30 cellular contexts compared by ENCODE assay signal in the genomic region with DNA sequence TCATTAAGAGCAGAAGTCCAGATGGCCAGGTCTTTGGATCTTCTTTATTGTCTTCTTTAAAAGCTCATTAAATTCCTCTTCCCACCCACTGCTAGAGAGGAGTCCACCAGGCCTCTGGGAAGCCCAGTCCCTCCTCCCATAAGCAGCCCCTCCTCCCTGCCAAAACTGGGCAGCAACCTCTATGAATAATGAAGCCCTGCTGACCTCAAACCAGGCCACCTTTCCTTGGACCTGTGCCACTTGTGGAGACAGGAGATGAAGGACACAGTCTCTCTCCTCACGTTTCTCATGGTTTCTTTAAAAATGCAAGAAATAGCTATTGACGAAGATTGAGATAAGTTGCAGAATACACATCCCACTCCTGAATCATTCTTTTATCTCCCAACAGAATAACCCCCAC.
"Had no signal": no experiment of that assay in that cellular context is flagged by ENCODE, and none has a peak within 500 bp of the region (broad histone marks: within the 10 kb centered on the region; RNA-seq: fewer than 3 reads in every experiment).

No MANE protein-coding gene starts in this region.

- H3K9me3 Mint-ChIP-seq: activated CD4-positive, alpha-beta memory T cell treated with anti-CD3 and anti-CD28 coated beads, Interleukin-2, amount 10 ng/mL, durations not matched to agents 7 days and 5 days; activated CD4-positive, alpha-beta T cell treated with anti-CD3 and anti-CD28 coated beads, Interleukin-2, amount 10 ng/mL, durations not matched to agents 24 days and 14 days; activated naive CD4-positive, alpha-beta T cell treated with anti-CD3 and anti-CD28 coated beads, Interleukin-2, amount 10 ng/mL, durations not matched to agents 7 days and 5 days; activated naive CD4-positive, alpha-beta T cell treated with anti-CD3 and anti-CD28 coated beads, Interleukin-2, amount 50 U/mL, for 72 hours; activated naive CD8-positive, alpha-beta T cell treated with anti-CD3 and anti-CD28 coated beads, Interleukin-2, amount 10 ng/mL, durations not matched to agents 7 days and 5 days; activated T-cell treated with anti-CD3 and anti-CD28 coated beads, Interleukin-2, amount 50 U/mL, for 24 hours; activated T-cell treated with anti-CD3 and anti-CD28 coated beads, Interleukin-2, amount 50 U/mL, for 72 hours; T-helper 2 cell treated with Interferon-gamma antibody and Interleukin-4, amounts not matched to agents 5 μg/mL and 100 μg/mL, for 36 hours had no signal

- H3K36me3 Mint-ChIP-seq: activated naive CD4-positive, alpha-beta T cell treated with anti-CD3 and anti-CD28 coated beads, Interleukin-2, amount 10 ng/mL, durations not matched to agents 7 days and 5 days; activated naive CD4-positive, alpha-beta T cell treated with anti-CD3 and anti-CD28 coated beads, Interleukin-2, amount 50 U/mL, for 72 hours; activated naive CD8-positive, alpha-beta T cell treated with anti-CD3 and anti-CD28 coated beads, Interleukin-2, amount 10 ng/mL, durations not matched to agents 7 days and 5 days had no signal

- DNase-seq: activated CD4-positive, alpha-beta memory T cell treated with anti-CD3 and anti-CD28 coated beads, Interleukin-2, amount 10 ng/mL, durations not matched to agents 7 days and 5 days; activated CD4-positive, alpha-beta T cell treated with anti-CD3 and anti-CD28 coated beads for 36 hours; activated CD4-positive, alpha-beta T cell treated with anti-CD3 and anti-CD28 coated beads, Interleukin-2, amount 10 ng/mL, durations not matched to agents 24 days and 14 days; activated CD4-positive, alpha-beta T cell treated with anti-CD3 and anti-CD28 coated beads, Interleukin-2, amount 50 U/mL, for 4 hours; activated CD4-positive, CD25-positive, alpha-beta regulatory T cell; activated CD4-positive, CD25-positive, alpha-beta regulatory T cell treated with anti-CD3 and anti-CD28 coated beads, Interleukin-2, amount 50 U/mL, for 72 hours; activated CD8-positive, alpha-beta memory T cell treated with anti-CD3 and anti-CD28 coated beads, Interleukin-2, amount 50 U/mL, for 48 hours; activated gamma-delta T cell; activated naive CD4-positive, alpha-beta T cell; activated naive CD4-positive, alpha-beta T cell treated with anti-CD3 and anti-CD28 coated beads, Interleukin-2, amount 10 ng/mL, durations not matched to agents 7 days and 5 days; activated naive CD8-positive, alpha-beta T cell treated with anti-CD3 and anti-CD28 coated beads, Interleukin-2, amount 10 ng/mL, durations not matched to agents 7 days and 5 days; activated T-cell treated with anti-CD3 and anti-CD28 coated beads for 4 hours; activated T-cell treated with anti-CD3 and anti-CD28 coated beads, Interleukin-2, amount 50 U/mL, for 24 hours; activated T-cell treated with anti-CD3 and anti-CD28 coated beads, Interleukin-2, amount 50 U/mL, for 72 hours; amygdala; aorta; body of pancreas; caudate nucleus; cortex of kidney; effector memory CD4-positive, alpha-beta T cell; endodermal cell; foreskin keratinocyte; gastrocnemius medialis; glutamatergic neuron; heart left ventricle; T-helper 1 cell; T-helper 17 cell; T1000 had no signal

- H3K4me1 Mint-ChIP-seq: activated CD4-positive, alpha-beta memory T cell treated with anti-CD3 and anti-CD28 coated beads, Interleukin-2, amount 10 ng/mL, durations not matched to agents 7 days and 5 days; activated CD4-positive, alpha-beta T cell treated with anti-CD3 and anti-CD28 coated beads for 36 hours; activated CD4-positive, alpha-beta T cell treated with anti-CD3 and anti-CD28 coated beads, Interleukin-2, amount 10 ng/mL, durations not matched to agents 24 days and 14 days; activated naive CD4-positive, alpha-beta T cell treated with anti-CD3 and anti-CD28 coated beads, Interleukin-2, amount 10 ng/mL, durations not matched to agents 7 days and 5 days; activated naive CD8-positive, alpha-beta T cell treated with anti-CD3 and anti-CD28 coated beads, Interleukin-2, amount 10 ng/mL, durations not matched to agents 7 days and 5 days; T-helper 17 cell had no signal

- H3K27ac Mint-ChIP-seq: activated CD4-positive, alpha-beta memory T cell treated with anti-CD3 and anti-CD28 coated beads, Interleukin-2, amount 10 ng/mL, durations not matched to agents 7 days and 5 days; activated CD4-positive, alpha-beta T cell treated with anti-CD3 and anti-CD28 coated beads for 36 hours; activated CD4-positive, alpha-beta T cell treated with anti-CD3 and anti-CD28 coated beads, Interleukin-2, amount 10 ng/mL, durations not matched to agents 24 days and 14 days; activated naive CD4-positive, alpha-beta T cell treated with anti-CD3 and anti-CD28 coated beads, Interleukin-2, amount 10 ng/mL, durations not matched to agents 7 days and 5 days; activated naive CD4-positive, alpha-beta T cell treated with anti-CD3 and anti-CD28 coated beads, Interleukin-2, amount 50 U/mL, for 72 hours; activated naive CD8-positive, alpha-beta T cell treated with anti-CD3 and anti-CD28 coated beads, Interleukin-2, amount 10 ng/mL, durations not matched to agents 7 days and 5 days; activated T-cell treated with anti-CD3 and anti-CD28 coated beads, Interleukin-2, amount 50 U/mL, for 24 hours; activated T-cell treated with anti-CD3 and anti-CD28 coated beads, Interleukin-2, amount 50 U/mL, for 72 hours; endodermal cell; T-helper 2 cell treated with Interferon-gamma antibody and Interleukin-4, amounts not matched to agents 5 μg/mL and 100 μg/mL, for 36 hours had no signal

- H3K4me3 Mint-ChIP-seq: activated CD4-positive, alpha-beta memory T cell treated with anti-CD3 and anti-CD28 coated beads, Interleukin-2, amount 10 ng/mL, durations not matched to agents 7 days and 5 days; activated CD4-positive, alpha-beta T cell treated with anti-CD3 and anti-CD28 coated beads for 36 hours; activated CD4-positive, alpha-beta T cell treated with anti-CD3 and anti-CD28 coated beads, Interleukin-2, amount 10 ng/mL, durations not matched to agents 24 days and 14 days; activated naive CD4-positive, alpha-beta T cell treated with anti-CD3 and anti-CD28 coated beads, Interleukin-2, amount 10 ng/mL, durations not matched to agents 7 days and 5 days; activated naive CD8-positive, alpha-beta T cell treated with anti-CD3 and anti-CD28 coated beads, Interleukin-2, amount 10 ng/mL, durations not matched to agents 7 days and 5 days; activated T-cell treated with anti-CD3 and anti-CD28 coated beads, Interleukin-2, amount 50 U/mL, for 24 hours; activated T-cell treated with anti-CD3 and anti-CD28 coated beads, Interleukin-2, amount 50 U/mL, for 72 hours; endodermal cell; T-helper 17 cell; T-helper 2 cell treated with Interferon-gamma antibody and Interleukin-4, amounts not matched to agents 5 μg/mL and 100 μg/mL, for 36 hours had no signal
